8 cellular contexts compared by ENCODE assay signal in the genomic region with DNA sequence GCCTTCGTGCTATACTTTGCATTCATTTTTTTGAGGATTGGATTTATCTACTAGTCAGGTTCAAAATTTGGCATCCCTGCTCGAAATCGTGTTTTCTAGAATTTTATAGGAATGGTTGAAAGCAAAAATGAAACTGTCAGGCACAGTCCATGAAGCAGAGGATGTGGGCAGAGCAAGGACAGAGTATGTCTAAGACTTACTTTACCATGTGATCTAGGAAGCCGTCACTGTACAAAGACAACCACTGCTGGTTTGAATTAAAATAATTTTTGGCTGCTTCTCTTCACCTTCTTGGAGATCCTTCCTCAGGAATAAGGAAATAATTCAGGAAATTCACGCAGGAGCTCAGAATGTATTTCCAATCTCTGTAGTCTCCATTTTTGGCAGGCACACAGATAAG. TPM values are rescaled to one million over a fixed set of nuclear protein-coding genes. Genes with fewer than 3 reads are reported as not detected.
A peak's percentile ranks its signal among the peaks of the same experiment; 100 is the strongest.
DNase-seq lines count a peak whose midpoint lies in the region; ATAC-seq and TF ChIP-seq lines count a peak whose summit lies in the region.

No MANE protein-coding gene starts in this region.

- H3K27ac Mint-ChIP-seq in T-helper 1 cell treated with Interleukin-12 subunit alpha and Interleukin-12 subunit beta and Interleukin-4 antibody, amounts not matched to agents 30 μg/mL and 1 μg/mL, for 36 hours: peak overlapping the region; percentile 93
- H3K27ac Mint-ChIP-seq in naive B cell (peak overlapping the region in 5 of 6 donors; percentile 21 to 91 (median 55)), Caco-2 (ENCODE audit: unreplicated experiment) (no peak overlapping the region)

- H3K9me3 Mint-ChIP-seq in T-helper 1 cell treated with Interleukin-12 subunit alpha and Interleukin-12 subunit beta and Interleukin-4 antibody, amounts not matched to agents 30 μg/mL and 1 μg/mL, for 36 hours: no peaks in the 10 kb centered on the region
- H3K9me3 Mint-ChIP-seq in naive B cell (no peaks in the 10 kb centered on the region), Caco-2 (ENCODE audit: unreplicated experiment) (no peaks in the 10 kb centered on the region)

- intact Hi-C loops in Caco-2 (cut with micrococcal nuclease; ENCODE audit: unreplicated experiment): loop anchor here (5.0 kb wide), 1 partner anchor 117 kb away; a partner anchor contains a TSS

- H3K27me3 ChIP-seq in Caco-2 (replicated peaks; ENCODE audit: control insufficient read depth, insufficient read depth, low read length): no peaks in the 10 kb centered on the region

- H3K36me3 Mint-ChIP-seq in T-helper 1 cell treated with Interleukin-12 subunit alpha and Interleukin-12 subunit beta and Interleukin-4 antibody, amounts not matched to agents 30 μg/mL and 1 μg/mL, for 36 hours (ENCODE audit: low read depth): peaks cover 1% of the 10 kb centered on the region
- no peaks in the 10 kb centered on the region for H3K36me3 Mint-ChIP-seq in naive B cell
- no peaks in the 10 kb centered on the region for H3K36me3 Mint-ChIP-seq in Caco-2 (ENCODE audit: insufficient read depth, unreplicated experiment)

- no peaks in the 10 kb centered on the region for H3K9me3 ChIP-seq in Caco-2

- CTCF ChIA-PET in Caco-2 (lab: Charles Lee): no interaction called here

- POLR2A ChIA-PET in Caco-2 (lab: Charles Lee): interaction anchor here (0.6 kb wide), 1 partner anchor 11 kb away, joined by 3 read pairs; no protein-coding TSS in a partner anchor

- H3K27me3 Mint-ChIP-seq in T-helper 1 cell treated with Interleukin-12 subunit alpha and Interleukin-12 subunit beta and Interleukin-4 antibody, amounts not matched to agents 30 μg/mL and 1 μg/mL, for 36 hours (ENCODE audit: low read depth): no peaks in the 10 kb centered on the region
- H3K27me3 Mint-ChIP-seq in naive B cell: no peaks in the 10 kb centered on the region
- no peaks in the 10 kb centered on the region for H3K27me3 Mint-ChIP-seq in Caco-2 (ENCODE audit: insufficient read depth, unreplicated experiment)

- no TSS peak for BruUV-seq in Caco-2 (replicated peaks; lab: Mats Ljungman, UMichigan)

- ATAC-seq in GM18508 (IDR thresholded peaks at IDR 0.05; ENCODE audit: insufficient read depth, unreplicated experiment) (peak; percentile 85), naive B cell (ENCODE audit: low read depth in 2 of 2) (peak; percentile 88 to 91)

- H3K4me1 ChIP-seq in Caco-2: peaks cover 3% of the 10 kb centered on the region

- H3K4me1 Mint-ChIP-seq in T-helper 1 cell treated with Interleukin-12 subunit alpha and Interleukin-12 subunit beta and Interleukin-4 antibody, amounts not matched to agents 30 μg/mL and 1 μg/mL, for 36 hours (ENCODE audit: low read depth): peaks cover 13% of the 10 kb centered on the region
- H3K4me1 Mint-ChIP-seq in naive B cell: peaks cover 9 to 14% (median 12%) of the 10 kb centered on the region in 3 donors
- peaks cover 7% of the 10 kb centered on the region for H3K4me1 Mint-ChIP-seq in Caco-2 (ENCODE audit: low read depth, unreplicated experiment)

- no peak overlapping the region for H3K4me3 ChIP-seq in Caco-2 (ENCODE audit: low read depth, low read length)

- H3K36me3 ChIP-seq in Caco-2 (ENCODE audit: control insufficient read depth, insufficient read depth, low read length): no peaks in the 10 kb centered on the region

- peak overlapping the region; percentile 77 for H3K4me3 Mint-ChIP-seq in T-helper 1 cell treated with Interleukin-12 subunit alpha and Interleukin-12 subunit beta and Interleukin-4 antibody, amounts not matched to agents 30 μg/mL and 1 μg/mL, for 36 hours
- peak overlapping the region; percentile 2 to 72 (median 51) for H3K4me3 Mint-ChIP-seq in naive B cell
- H3K4me3 Mint-ChIP-seq in Caco-2 (ENCODE audit: unreplicated experiment): no peak overlapping the region

- peak; percentile 7 for DNase-seq in HCEC 1CT
- DNase-seq in naive B cell: no peak
- no peak for DNase-seq in Caco-2
- no peak for DNase-seq in putamen (ENCODE audit: low spot score)
- DNase-seq in GF-D8 (lab: John Stamatoyannopoulos, UW): no peak
- DNase-seq in NCI-H1694 treated with DMSO at 0.1 percent for 48 hours (lab: John Stamatoyannopoulos, UW): no peak

- TF ChIP-seq CTCF in Caco-2 (IDR thresholded peaks at IDR 0.05; ENCODE audit: insufficient read depth in 1 of 2, low read depth in 1 of 2, low read length in 1 of 2, severe bottlenecking in 1 of 2, unreplicated experiment in 1 of 2): no peak

RNA-seq across cellular contexts. Expression of a gene that starts 31.6 kb away (rescaled TPM):
- 10 to 100 TPM in 4 of 6 donors, 1 to 10 TPM in 2; 9.4 to 20.8 (median 13.2) TPM for polyA plus RNA-seq in naive B cell (ENCODE audit: low read depth in 6 of 6)
- total RNA-seq in Caco-2 (2022): 15.2 and 16.9 TPM in 2 replicates
